In genomic region chr4:121824171-121824527, GRCh38 we compare ENCODE assay signal across 8 cellular contexts. TPM values are rescaled to one million over a fixed set of nuclear protein-coding genes. Genes with fewer than 3 reads are reported as not detected.
DNase-seq lines count a peak whose midpoint lies in the region; ATAC-seq, FAIRE-seq and TF ChIP-seq lines count a peak whose summit lies in the region.

No MANE protein-coding gene starts in this region.

- ATAC-seq in HG03159 (IDR thresholded peaks at IDR 0.05; ENCODE audit: unreplicated experiment) = no peak
- no peak for ATAC-seq in HG03457 (IDR thresholded peaks at IDR 0.05; ENCODE audit: unreplicated experiment)
- ATAC-seq in GM18519 (IDR thresholded peaks at IDR 0.05; ENCODE audit: low FRiP score, unreplicated experiment) = no peak

- peak overlapping the region; percentile 70 for H3K9ac ChIP-seq in Karpas-422 (ENCODE audit: low read length)
- H3K9ac ChIP-seq in endocrine pancreas (ENCODE audit: control insufficient read depth, insufficient read depth, low read length) = peak overlapping the region; percentile 72
- H3K9ac ChIP-seq in parathyroid adenoma = no peak overlapping the region

- H3K27me3 ChIP-seq in Karpas-422 (ENCODE audit: low read length) = no peaks in the 10 kb centered on the region
- no peaks in the 10 kb centered on the region for H3K27me3 ChIP-seq in endocrine pancreas (ENCODE audit: control insufficient read depth, insufficient read depth, low read length)
- no peaks in the 10 kb centered on the region for H3K27me3 ChIP-seq in parathyroid adenoma (ENCODE audit: control insufficient read depth, insufficient read depth, low read length)

- peaks cover 45% of the 10 kb centered on the region for H3K36me3 ChIP-seq in Karpas-422 (ENCODE audit: insufficient read depth, low read length)
- no peaks in the 10 kb centered on the region for H3K36me3 ChIP-seq in endocrine pancreas (ENCODE audit: control insufficient read depth, insufficient read depth, low read length)
- no peaks in the 10 kb centered on the region for H3K36me3 ChIP-seq in parathyroid adenoma (ENCODE audit: control insufficient read depth, insufficient read depth, low read length)

- H2AFZ ChIP-seq in Karpas-422 (ENCODE audit: low read length) = peak overlapping the region; percentile 52; the same call in 1 of the 2 replicates
- H2AFZ ChIP-seq in parathyroid adenoma = peak overlapping the region; percentile 57

- H3K27ac ChIP-seq in Karpas-422 (ENCODE audit: low read length) (peak overlapping the region; percentile 69), parathyroid adenoma (peak overlapping the region; percentile 13)

- peaks cover 41% of the 10 kb centered on the region for H3K79me2 ChIP-seq in Karpas-422 (ENCODE audit: low read length)
- no peaks in the 10 kb centered on the region for H3K79me2 ChIP-seq in parathyroid adenoma

- H3K9me2 ChIP-seq in Karpas-422 (replicated peaks; ENCODE audit: insufficient read depth, low read length) = no peaks in the 10 kb centered on the region

- H3K4me1 ChIP-seq in Karpas-422 (ENCODE audit: low read length) = peaks cover 41% of the 10 kb centered on the region
- peaks cover 11% of the 10 kb centered on the region for H3K4me1 ChIP-seq in endocrine pancreas (ENCODE audit: control insufficient read depth, insufficient read depth, low read length)
- H3K4me1 ChIP-seq in parathyroid adenoma = peaks cover 2% of the 10 kb centered on the region

- TF ChIP-seq POLR2A in GM12891 (IDR thresholded peaks at IDR 0.05; ENCODE audit: low read depth, low read length) = no peak

- peak overlapping the region; percentile 91 for H3K4me2 ChIP-seq in Karpas-422 (ENCODE audit: low read depth, low read length, poor library complexity, severe bottlenecking)
- peak overlapping the region; percentile 82 for H3K4me2 ChIP-seq in parathyroid adenoma (ENCODE audit: low read length)

- peaks cover 5% of the 10 kb centered on the region; the same call in 1 of the 2 replicates for H4K20me1 ChIP-seq in Karpas-422 (ENCODE audit: insufficient read depth, low read depth, low read length)

- H3K9me3 ChIP-seq in Karpas-422 (ENCODE audit: low read length) = no peaks in the 10 kb centered on the region
- H3K9me3 ChIP-seq in endocrine pancreas (ENCODE audit: control insufficient read depth, low read length) = no peaks in the 10 kb centered on the region
- H3K9me3 ChIP-seq in parathyroid adenoma (ENCODE audit: control insufficient read depth, low read length) = no peaks in the 10 kb centered on the region

- DNase-seq in Karpas-422 (no peak), GM12891 (ENCODE audit: insufficient read length, low spot score) (no peak)

- no peak for FAIRE-seq in GM12891 (lab: Jason Lieb, UNC)

- H3K4me3 ChIP-seq in GM12875 (ENCODE audit: low read depth, low read length) (peak overlapping the region; percentile 29), Karpas-422 (ENCODE audit: low read length) (peak overlapping the region; percentile 91), endocrine pancreas (ENCODE audit: control insufficient read depth, insufficient read depth, low read length) (peak overlapping the region; percentile 97), parathyroid adenoma (ENCODE audit: low read depth, low read length) (peak overlapping the region; percentile 74)

- no peak for TF ChIP-seq CTCF in GM12875 (IDR thresholded peaks at IDR 0.05; ENCODE audit: borderline replicate concordance, insufficient read depth, low read depth, low read length)
- TF ChIP-seq CTCF in parathyroid adenoma (IDR thresholded peaks at IDR 0.05) = no peak

TF ChIP-seq in GM12891, 5 proteins besides CTCF, POLR2A, EP300 and RAD21:
- TF ChIP-seq POU2F2 (IDR thresholded peaks at IDR 0.05; ENCODE audit: low read depth, low read length) = no peak
- no peak for TF ChIP-seq SPI1 (IDR thresholded peaks at IDR 0.05; ENCODE audit: low read depth, low read length)
- TF ChIP-seq POLR2AphosphoS5 (IDR thresholded peaks at IDR 0.05; ENCODE audit: low read depth, low read length) = no peak
- no peak for TF ChIP-seq TAF1 (IDR thresholded peaks at IDR 0.05; ENCODE audit: low read depth, low read length)
- no peak for TF ChIP-seq PAX5 (IDR thresholded peaks at IDR 0.05; ENCODE audit: insufficient read depth, low read length, severe bottlenecking)

RNA-seq across cellular contexts. Expression of gene CCNA2, which starts 0.5 kb away (rescaled TPM):
- 37.0 and 46.8 TPM in 2 replicates for total RNA-seq in Karpas-422 (2014; rRNA removed; shearing (Covaris generic); ENCODE audit: low replicate concordance)
- 29.0 TPM for polyA plus RNA-seq in GM12891 (2012; ENCODE audit: low read depth, missing spikeins)

RNA-seq across cellular contexts. Expression of gene EXOSC9, which starts 23.0 kb away (rescaled TPM):
- 38.2 and 42.2 TPM in 2 replicates for total RNA-seq in Karpas-422 (2014; rRNA removed; shearing (Covaris generic); ENCODE audit: low replicate concordance)
- polyA plus RNA-seq in GM12891 (2012; ENCODE audit: low read depth, missing spikeins) = 51.2 TPM

RNA-seq across cellular contexts. Expression of gene BBS7, which starts 46.1 kb away (rescaled TPM):
- 15.0 and 28.4 TPM in 2 replicates for total RNA-seq in Karpas-422 (2014; rRNA removed; shearing (Covaris generic); ENCODE audit: low replicate concordance)
- 3.9 TPM for polyA plus RNA-seq in GM12891 (2012; ENCODE audit: low read depth, missing spikeins)

RNA-seq across cellular contexts. Expression of gene SMIM43, which starts 59.2 kb away (rescaled TPM):
- total RNA-seq in Karpas-422 (2014; rRNA removed; shearing (Covaris generic); ENCODE audit: low replicate concordance) = not detected in 2 replicates
- polyA plus RNA-seq in GM12891 (2012; ENCODE audit: low read depth, missing spikeins) = not detected

Comparison
In these comparisons a context has a peak if more than half of its experiments do, and no peak if none do; other contexts are left out.
1. H3K4me3 ChIP-seq: peak in every context shown above with its lines; median percentile 97 in endocrine pancreas; 91 in Karpas-422; 74 in parathyroid adenoma; 29 in GM12875.